Comparison of ENCODE assay signal across 37 cellular contexts in the genomic region with DNA sequence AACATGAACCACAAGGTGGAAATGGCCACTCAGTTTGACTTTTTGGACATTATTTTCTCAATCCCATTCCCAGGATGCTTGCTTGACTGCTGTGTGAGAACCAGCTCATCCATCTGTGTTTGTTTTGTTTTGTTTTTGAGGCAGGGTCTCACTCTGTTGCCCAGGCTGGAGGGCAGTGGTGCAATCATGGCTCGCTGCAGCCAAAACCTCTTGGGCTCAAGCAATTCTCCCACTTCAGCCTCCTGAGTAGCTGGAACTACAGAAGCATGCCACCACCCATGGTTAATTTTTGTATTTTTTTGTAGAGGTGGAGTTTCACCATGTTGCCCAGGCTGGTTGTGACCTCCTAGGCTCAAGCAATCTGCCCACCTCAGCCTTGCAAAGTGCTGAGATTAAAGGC.
"Had no signal": no experiment of that assay in that cellular context is flagged by ENCODE, and none has a peak within 500 bp of the region (broad histone marks: within the 10 kb centered on the region; RNA-seq: fewer than 3 reads in every experiment).

No MANE protein-coding gene starts in this region.

- H3K9me3 ChIP-seq: adrenal gland, ascending aorta, body of pancreas had no signal

- H3K4me3 ChIP-seq: adrenal gland, ascending aorta, body of pancreas, breast epithelium, cardiac muscle cell had no signal

- H3K4me1 Mint-ChIP-seq: activated naive CD4-positive, alpha-beta T cell treated with anti-CD3 and anti-CD28 coated beads, Interleukin-2, amount 10 ng/mL, durations not matched to agents 7 days and 5 days; activated naive CD4-positive, alpha-beta T cell treated with anti-CD3 and anti-CD28 coated beads, Interleukin-2, amount 50 U/mL, for 24 hours; activated naive CD8-positive, alpha-beta T cell treated with anti-CD3 and anti-CD28 coated beads for 36 hours; activated naive CD8-positive, alpha-beta T cell treated with anti-CD3 and anti-CD28 coated beads, Interleukin-2, amount 10 ng/mL, durations not matched to agents 7 days and 5 days; activated naive CD8-positive, alpha-beta T cell treated with anti-CD3 and anti-CD28 coated beads, Interleukin-2, amount 50 U/mL, for 24 hours; activated T-helper 17 cell treated with anti-CD3 and anti-CD28 coated beads, Interleukin-2, amount 50 U/mL, for 72 hours; central memory CD8-positive, alpha-beta T cell had no signal

- H3K4me3 Mint-ChIP-seq: activated naive CD4-positive, alpha-beta T cell treated with anti-CD3 and anti-CD28 coated beads for 36 hours; activated naive CD4-positive, alpha-beta T cell treated with anti-CD3 and anti-CD28 coated beads, Interleukin-2, amount 10 ng/mL, durations not matched to agents 7 days and 5 days; activated naive CD4-positive, alpha-beta T cell treated with anti-CD3 and anti-CD28 coated beads, Interleukin-2, amount 50 U/mL, for 24 hours; activated naive CD8-positive, alpha-beta T cell; activated naive CD8-positive, alpha-beta T cell treated with anti-CD3 and anti-CD28 coated beads for 36 hours; activated naive CD8-positive, alpha-beta T cell treated with anti-CD3 and anti-CD28 coated beads, Interleukin-2, amount 10 ng/mL, durations not matched to agents 7 days and 5 days; activated naive CD8-positive, alpha-beta T cell treated with anti-CD3 and anti-CD28 coated beads, Interleukin-2, amount 50 U/mL, for 24 hours; activated T-cell treated with anti-CD3 and anti-CD28 coated beads, Interleukin-2, amount 50 U/mL, for 24 hours; activated T-cell treated with anti-CD3 and anti-CD28 coated beads, Interleukin-2, amount 50 U/mL, for 4 hours; activated T-cell treated with anti-CD3 and anti-CD28 coated beads, Interleukin-2, amount 50 U/mL, for 72 hours; activated T-helper 1 cell treated with anti-CD3 and anti-CD28 coated beads, Interleukin-12 subunit alpha, Interleukin-12 subunit beta, Interleukin-2, Interleukin-4 antibody, amounts not matched to agents 30 ng/mL and 10 ng/mL and 1 ng/mL, durations not matched to agents 14 hours and 24 hours and 36 hours; activated T-helper 17 cell treated with anti-CD3 and anti-CD28 coated beads, Interleukin-2, amount 50 U/mL, for 72 hours; brain; central memory CD8-positive, alpha-beta T cell had no signal

- H3K27me3 Mint-ChIP-seq: activated naive CD4-positive, alpha-beta T cell treated with anti-CD3 and anti-CD28 coated beads, Interleukin-2, amount 10 ng/mL, durations not matched to agents 7 days and 5 days; activated naive CD4-positive, alpha-beta T cell treated with anti-CD3 and anti-CD28 coated beads, Interleukin-2, amount 50 U/mL, for 24 hours; activated naive CD8-positive, alpha-beta T cell; activated naive CD8-positive, alpha-beta T cell treated with anti-CD3 and anti-CD28 coated beads for 36 hours; activated naive CD8-positive, alpha-beta T cell treated with anti-CD3 and anti-CD28 coated beads, Interleukin-2, amount 10 ng/mL, durations not matched to agents 7 days and 5 days; activated naive CD8-positive, alpha-beta T cell treated with anti-CD3 and anti-CD28 coated beads, Interleukin-2, amount 50 U/mL, for 24 hours; central memory CD8-positive, alpha-beta T cell had no signal

- H3K36me3 ChIP-seq: adrenal gland, ascending aorta, brain microvascular endothelial cell, breast epithelium, cardiac muscle cell had no signal

- DNase-seq: activated effector memory CD4-positive, alpha-beta T cell treated with anti-CD3 and anti-CD28 coated beads, Interleukin-2, amount 50 U/mL, for 16 hours; activated effector memory CD4-positive, alpha-beta T cell treated with Interleukin-2 at 50 U/mL for 16 hours; activated gamma-delta T cell; activated gamma-delta T cell treated with Interleukin-2 at 50 U/mL for 16 hours; activated naive CD4-positive, alpha-beta T cell; activated naive CD4-positive, alpha-beta T cell treated with anti-CD3 and anti-CD28 coated beads for 36 hours; activated naive CD4-positive, alpha-beta T cell treated with anti-CD3 and anti-CD28 coated beads, Interleukin-2, amount 10 ng/mL, durations not matched to agents 7 days and 5 days; activated naive CD4-positive, alpha-beta T cell treated with anti-CD3 and anti-CD28 coated beads, Interleukin-2, amount 50 U/mL, for 16 hours; activated naive CD4-positive, alpha-beta T cell treated with Interleukin-2 at 50 U/mL for 16 hours; activated naive CD8-positive, alpha-beta T cell treated with anti-CD3 and anti-CD28 coated beads for 36 hours; activated naive CD8-positive, alpha-beta T cell treated with anti-CD3 and anti-CD28 coated beads, Interleukin-2, amount 10 ng/mL, durations not matched to agents 7 days and 5 days; activated naive CD8-positive, alpha-beta T cell treated with anti-CD3 and anti-CD28 coated beads, Interleukin-2, amount 50 U/mL, for 24 hours; activated T-cell treated with anti-CD3 and anti-CD28 coated beads, Interleukin-2, amount 50 U/mL, for 1 hour; activated T-cell treated with anti-CD3 and anti-CD28 coated beads, Interleukin-2, amount 50 U/mL, for 24 hours; activated T-cell treated with anti-CD3 and anti-CD28 coated beads, Interleukin-2, amount 50 U/mL, for 4 hours; activated T-cell treated with anti-CD3 and anti-CD28 coated beads, Interleukin-2, amount 50 U/mL, for 48 hours; activated T-cell treated with anti-CD3 and anti-CD28 coated beads, Interleukin-2, amount 50 U/mL, for 72 hours; adrenal gland; amniotic stem cell; amygdala; anterior cingulate cortex; body of pancreas; brain microvascular endothelial cell; caudate nucleus; central memory CD4-positive, alpha-beta T cell; cerebellar nuclear complex had no signal

- H3K4me1 ChIP-seq: adrenal gland, ascending aorta, body of pancreas, breast epithelium had no signal

- H3K27ac ChIP-seq: adrenal gland, ascending aorta, body of pancreas, brain microvascular endothelial cell, breast epithelium, cardiac muscle cell had no signal

- H3K27me3 ChIP-seq: ascending aorta, body of pancreas, brain microvascular endothelial cell, cardiac muscle cell had no signal

- ATAC-seq: activated naive CD4-positive, alpha-beta T cell treated with anti-CD3 and anti-CD28 coated beads, Interleukin-2, amount 50 U/mL, for 72 hours; activated naive CD8-positive, alpha-beta T cell treated with anti-CD3 and anti-CD28 coated beads, Interleukin-2, amount 50 U/mL, for 24 hours; activated T-cell treated with anti-CD3 and anti-CD28 coated beads, Interleukin-2, amount 50 U/mL, for 4 hours; activated T-cell treated with anti-CD3 and anti-CD28 coated beads, Interleukin-2, amount 50 U/mL, for 72 hours; activated T-helper 17 cell treated with anti-CD3 and anti-CD28 coated beads, Interleukin-2, amount 50 U/mL, for 72 hours; body of pancreas had no signal

- H3K36me3 Mint-ChIP-seq: activated naive CD4-positive, alpha-beta T cell treated with anti-CD3 and anti-CD28 coated beads, Interleukin-2, amount 10 ng/mL, durations not matched to agents 7 days and 5 days; activated naive CD4-positive, alpha-beta T cell treated with anti-CD3 and anti-CD28 coated beads, Interleukin-2, amount 50 U/mL, for 24 hours; activated naive CD8-positive, alpha-beta T cell; activated naive CD8-positive, alpha-beta T cell treated with anti-CD3 and anti-CD28 coated beads for 36 hours; activated naive CD8-positive, alpha-beta T cell treated with anti-CD3 and anti-CD28 coated beads, Interleukin-2, amount 10 ng/mL, durations not matched to agents 7 days and 5 days; brain had no signal

- H3K9me3 Mint-ChIP-seq: activated naive CD4-positive, alpha-beta T cell treated with anti-CD3 and anti-CD28 coated beads for 36 hours; activated naive CD8-positive, alpha-beta T cell treated with anti-CD3 and anti-CD28 coated beads for 36 hours; activated T-cell treated with anti-CD3 and anti-CD28 coated beads, Interleukin-2, amount 50 U/mL, for 24 hours; activated T-cell treated with anti-CD3 and anti-CD28 coated beads, Interleukin-2, amount 50 U/mL, for 4 hours had no signal

- H3K27ac Mint-ChIP-seq: activated naive CD4-positive, alpha-beta T cell treated with anti-CD3 and anti-CD28 coated beads for 36 hours; activated naive CD4-positive, alpha-beta T cell treated with anti-CD3 and anti-CD28 coated beads, Interleukin-2, amount 10 ng/mL, durations not matched to agents 7 days and 5 days; activated naive CD4-positive, alpha-beta T cell treated with anti-CD3 and anti-CD28 coated beads, Interleukin-2, amount 50 U/mL, for 72 hours; activated naive CD8-positive, alpha-beta T cell; activated naive CD8-positive, alpha-beta T cell treated with anti-CD3 and anti-CD28 coated beads for 36 hours; activated naive CD8-positive, alpha-beta T cell treated with anti-CD3 and anti-CD28 coated beads, Interleukin-2, amount 10 ng/mL, durations not matched to agents 7 days and 5 days; activated naive CD8-positive, alpha-beta T cell treated with anti-CD3 and anti-CD28 coated beads, Interleukin-2, amount 50 U/mL, for 24 hours; activated T-cell treated with anti-CD3 and anti-CD28 coated beads, Interleukin-2, amount 50 U/mL, for 24 hours; activated T-cell treated with anti-CD3 and anti-CD28 coated beads, Interleukin-2, amount 50 U/mL, for 72 hours; activated T-helper 1 cell treated with anti-CD3 and anti-CD28 coated beads, Interleukin-12 subunit alpha, Interleukin-12 subunit beta, Interleukin-2, Interleukin-4 antibody, amounts not matched to agents 30 ng/mL and 10 ng/mL and 1 ng/mL, durations not matched to agents 14 hours and 24 hours and 36 hours; activated T-helper 17 cell treated with anti-CD3 and anti-CD28 coated beads, Interleukin-2, amount 50 U/mL, for 72 hours; activated T-helper 2 cell treated with anti-CD3 and anti-CD28 coated beads, Interferon-gamma antibody, Interleukin-2, Interleukin-4, amounts not matched to agents 10 μg/mL and 5 μg/mL and 100 μg/mL, durations not matched to agents 14 hours and 24 hours and 36 hours; brain had no signal
